1 cellular context compared by ENCODE assay signal in the genomic region with DNA sequence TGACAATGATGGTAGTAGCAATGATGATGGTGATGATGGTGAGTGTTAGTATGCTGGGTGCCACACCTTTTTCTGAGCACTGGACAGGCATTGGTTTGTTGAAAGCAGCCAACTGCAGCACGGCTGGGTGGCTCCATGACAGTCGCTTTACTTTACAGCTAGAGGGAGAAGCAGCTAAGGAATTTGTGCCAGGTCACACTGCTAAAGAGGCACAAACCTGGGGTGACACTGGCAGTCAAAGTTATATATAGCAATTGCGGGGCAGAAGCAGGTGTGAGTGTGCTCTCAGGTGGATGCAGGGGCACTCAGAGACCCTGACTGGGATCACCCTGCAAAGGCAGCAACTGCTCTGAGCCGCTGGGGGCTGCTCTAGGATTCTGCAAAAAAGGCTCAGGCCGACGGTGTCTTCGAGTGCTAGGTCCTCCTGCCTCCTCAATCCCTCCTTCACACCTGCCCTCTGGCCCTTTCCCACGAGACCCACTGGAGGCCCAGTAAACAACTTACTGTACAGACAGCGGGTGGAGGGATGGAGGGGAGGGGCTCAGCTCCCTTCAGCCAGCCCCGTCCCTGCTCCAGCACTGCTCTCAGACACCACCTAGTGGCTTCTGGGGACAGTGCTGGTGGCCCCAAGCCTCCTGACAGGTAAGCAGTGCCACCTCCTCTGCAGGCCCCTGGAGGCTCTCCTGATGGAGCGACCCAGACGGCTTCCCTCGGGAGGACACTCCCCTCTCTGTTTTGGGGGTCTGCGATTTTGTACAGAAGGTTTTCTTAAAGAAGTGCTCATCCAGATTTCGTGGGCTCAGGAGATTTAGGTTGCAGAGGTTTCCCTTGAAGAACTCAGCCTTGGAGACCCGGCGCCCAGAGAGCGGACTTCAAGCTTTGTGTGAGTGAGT.
TF ChIP-seq lines count a peak whose summit lies in the region.

No MANE protein-coding gene starts in this region.

TF ChIP-seq in HepG2, 621 proteins besides CTCF, POLR2A, EP300 and RAD21 (continues in another document):
- TF ChIP-seq ZNF547 (CRISPR knock-in tag; IDR thresholded peaks at IDR 0.05) (no peak), ZFP37 (CRISPR knock-in tag; IDR thresholded peaks at IDR 0.05; ENCODE audit: borderline replicate concordance) (peak; percentile 88; the same call in 1 of the 2 replicates), FOXM1 (CRISPR knock-in tag; IDR thresholded peaks at IDR 0.05) (0 out of 2 replicates have a peak, but pooled peaks have one; percentile 48), BRD4 (CRISPR knock-in tag; IDR thresholded peaks at IDR 0.05) (peak; percentile 55; the same call in 1 of the 2 replicates), ZNF572 (CRISPR knock-in tag; IDR thresholded peaks at IDR 0.05) (no peak; the same call in 1 of the 2 replicates), ZFAT (CRISPR knock-in tag; conservative IDR thresholded peaks at IDR 0.05) (no peak), ZKSCAN1 (IDR thresholded peaks at IDR 0.05; ENCODE audit: low read length) (no peak), YY1 (IDR thresholded peaks at IDR 0.05; ENCODE audit: insufficient read depth, insufficient replicate concordance, low read depth, low read length) (peak; percentile 54), ARHGAP35 (CRISPR knock-in tag; IDR thresholded peaks at IDR 0.05; ENCODE audit: borderline replicate concordance) (peak; percentile 61; the same call in 1 of the 2 replicates), SMAD9 (CRISPR knock-in tag; IDR thresholded peaks at IDR 0.05) (no peak), PCBP1 (IDR thresholded peaks at IDR 0.05; ENCODE audit: borderline replicate concordance, low read depth, low read length) (0 out of 2 replicates have a peak, but pooled peaks have one; percentile 30), SOX13 (IDR thresholded peaks at IDR 0.05) (no peak), SOX13 (CRISPR knock-in tag; conservative IDR thresholded peaks at IDR 0.05 in 1 of 2, IDR thresholded peaks at IDR 0.05 in 1 of 2) (no peak), TBX2 (CRISPR knock-in tag; IDR thresholded peaks at IDR 0.05; ENCODE audit: borderline replicate concordance) (peak; percentile 67; the same call in 1 of the 2 replicates), FOXK2 (IDR thresholded peaks at IDR 0.05) (no peak), ZNF772 (CRISPR knock-in tag; IDR thresholded peaks at IDR 0.05) (peak; percentile 84), ZNF709 (CRISPR knock-in tag; IDR thresholded peaks at IDR 0.05) (no peak), SAFB2 (CRISPR knock-in tag; IDR thresholded peaks at IDR 0.05; ENCODE audit: borderline replicate concordance, low read depth) (peak; percentile 35; the same call in 1 of the 2 replicates), MIER3 (CRISPR knock-in tag; IDR thresholded peaks at IDR 0.05; ENCODE audit: borderline replicate concordance) (peak; percentile 89), PHF21A (CRISPR knock-in tag; IDR thresholded peaks at IDR 0.05) (0 out of 2 replicates have a peak, but pooled peaks have one; percentile 33), ZBTB8A (CRISPR knock-in tag; IDR thresholded peaks at IDR 0.05; ENCODE audit: borderline replicate concordance, low read depth) (no peak), SALL2 (CRISPR knock-in tag; IDR thresholded peaks at IDR 0.05) (peak; percentile 97), ZBTB7B (CRISPR knock-in tag; IDR thresholded peaks at IDR 0.05) (peak; percentile 53; the same call in 1 of the 2 replicates), NR3C1 (CRISPR knock-in tag; IDR thresholded peaks at IDR 0.05) (no peak), AGO2 (optimal IDR thresholded peaks at IDR 0.05; ENCODE audit: low read depth, low read length) (peak; percentile 94), SOX5 (CRISPR knock-in tag; IDR thresholded peaks at IDR 0.05; ENCODE audit: borderline replicate concordance) (peak; percentile 62), CREB1 (IDR thresholded peaks at IDR 0.05) (no peak), CREB1 (CRISPR knock-in tag; IDR thresholded peaks at IDR 0.05) (no peak), ZNF543 (CRISPR knock-in tag; IDR thresholded peaks at IDR 0.05) (no peak), TBL1XR1 (IDR thresholded peaks at IDR 0.05; ENCODE audit: borderline replicate concordance, low read length, partially characterized antibody) (peak; percentile 35), HNRNPH1 (optimal IDR thresholded peaks at IDR 0.05; ENCODE audit: low read depth, low read length) (no peak), LCORL (IDR thresholded peaks at IDR 0.05) (no peak), LCORL (CRISPR knock-in tag; IDR thresholded peaks at IDR 0.05) (peak; percentile 77), ZSCAN9 (CRISPR knock-in tag; IDR thresholded peaks at IDR 0.05; ENCODE audit: borderline replicate concordance) (peak; percentile 86)
- TF ChIP-seq, protein P1, sequence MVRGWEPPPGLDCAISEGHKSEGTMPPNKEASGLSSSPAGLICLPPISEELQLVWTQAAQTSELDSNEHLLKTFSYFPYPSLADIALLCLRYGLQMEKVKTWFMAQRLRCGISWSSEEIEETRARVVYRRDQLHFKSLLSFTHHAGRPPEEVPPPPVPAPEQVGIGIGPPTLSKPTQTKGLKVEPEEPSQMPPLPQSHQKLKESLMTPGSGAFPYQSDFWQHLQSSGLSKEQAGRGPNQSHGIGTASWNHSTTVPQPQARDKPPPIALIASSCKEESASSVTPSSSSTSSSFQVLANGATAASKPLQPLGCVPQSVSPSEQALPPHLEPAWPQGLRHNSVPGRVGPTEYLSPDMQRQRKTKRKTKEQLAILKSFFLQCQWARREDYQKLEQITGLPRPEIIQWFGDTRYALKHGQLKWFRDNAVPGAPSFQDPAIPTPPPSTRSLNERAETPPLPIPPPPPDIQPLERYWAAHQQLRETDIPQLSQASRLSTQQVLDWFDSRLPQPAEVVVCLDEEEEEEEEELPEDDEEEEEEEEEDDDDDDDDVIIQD (CRISPR knock-in tag; IDR thresholded peaks at IDR 0.05; ENCODE audit: low read depth): peak; percentile 63; the same call in 1 of the 2 replicates
- TF ChIP-seq, protein P2, sequence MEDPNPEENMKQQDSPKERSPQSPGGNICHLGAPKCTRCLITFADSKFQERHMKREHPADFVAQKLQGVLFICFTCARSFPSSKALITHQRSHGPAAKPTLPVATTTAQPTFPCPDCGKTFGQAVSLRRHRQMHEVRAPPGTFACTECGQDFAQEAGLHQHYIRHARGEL (CRISPR knock-in tag; IDR thresholded peaks at IDR 0.05): peak; percentile 89; the same call in 1 of the 2 replicates
- TF ChIP-seq, protein P3, sequence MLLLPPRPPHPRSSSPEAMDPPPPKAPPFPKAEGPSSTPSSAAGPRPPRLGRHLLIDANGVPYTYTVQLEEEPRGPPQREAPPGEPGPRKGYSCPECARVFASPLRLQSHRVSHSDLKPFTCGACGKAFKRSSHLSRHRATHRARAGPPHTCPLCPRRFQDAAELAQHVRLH (CRISPR knock-in tag; IDR thresholded peaks at IDR 0.05; ENCODE audit: borderline replicate concordance, low read depth): peak; percentile 83; the same call in 1 of the 2 replicates
- TF ChIP-seq, protein P4, sequence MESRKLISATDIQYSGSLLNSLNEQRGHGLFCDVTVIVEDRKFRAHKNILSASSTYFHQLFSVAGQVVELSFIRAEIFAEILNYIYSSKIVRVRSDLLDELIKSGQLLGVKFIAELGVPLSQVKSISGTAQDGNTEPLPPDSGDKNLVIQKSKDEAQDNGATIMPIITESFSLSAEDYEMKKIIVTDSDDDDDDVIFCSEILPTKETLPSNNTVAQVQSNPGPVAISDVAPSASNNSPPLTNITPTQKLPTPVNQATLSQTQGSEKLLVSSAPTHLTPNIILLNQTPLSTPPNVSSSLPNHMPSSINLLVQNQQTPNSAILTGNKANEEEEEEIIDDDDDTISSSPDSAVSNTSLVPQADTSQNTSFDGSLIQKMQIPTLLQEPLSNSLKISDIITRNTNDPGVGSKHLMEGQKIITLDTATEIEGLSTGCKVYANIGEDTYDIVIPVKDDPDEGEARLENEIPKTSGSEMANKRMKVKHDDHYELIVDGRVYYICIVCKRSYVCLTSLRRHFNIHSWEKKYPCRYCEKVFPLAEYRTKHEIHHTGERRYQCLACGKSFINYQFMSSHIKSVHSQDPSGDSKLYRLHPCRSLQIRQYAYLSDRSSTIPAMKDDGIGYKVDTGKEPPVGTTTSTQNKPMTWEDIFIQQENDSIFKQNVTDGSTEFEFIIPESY (CRISPR knock-in tag; IDR thresholded peaks at IDR 0.05): peak; percentile 84; the same call in 1 of the 2 replicates
- TF ChIP-seq, protein P5, sequence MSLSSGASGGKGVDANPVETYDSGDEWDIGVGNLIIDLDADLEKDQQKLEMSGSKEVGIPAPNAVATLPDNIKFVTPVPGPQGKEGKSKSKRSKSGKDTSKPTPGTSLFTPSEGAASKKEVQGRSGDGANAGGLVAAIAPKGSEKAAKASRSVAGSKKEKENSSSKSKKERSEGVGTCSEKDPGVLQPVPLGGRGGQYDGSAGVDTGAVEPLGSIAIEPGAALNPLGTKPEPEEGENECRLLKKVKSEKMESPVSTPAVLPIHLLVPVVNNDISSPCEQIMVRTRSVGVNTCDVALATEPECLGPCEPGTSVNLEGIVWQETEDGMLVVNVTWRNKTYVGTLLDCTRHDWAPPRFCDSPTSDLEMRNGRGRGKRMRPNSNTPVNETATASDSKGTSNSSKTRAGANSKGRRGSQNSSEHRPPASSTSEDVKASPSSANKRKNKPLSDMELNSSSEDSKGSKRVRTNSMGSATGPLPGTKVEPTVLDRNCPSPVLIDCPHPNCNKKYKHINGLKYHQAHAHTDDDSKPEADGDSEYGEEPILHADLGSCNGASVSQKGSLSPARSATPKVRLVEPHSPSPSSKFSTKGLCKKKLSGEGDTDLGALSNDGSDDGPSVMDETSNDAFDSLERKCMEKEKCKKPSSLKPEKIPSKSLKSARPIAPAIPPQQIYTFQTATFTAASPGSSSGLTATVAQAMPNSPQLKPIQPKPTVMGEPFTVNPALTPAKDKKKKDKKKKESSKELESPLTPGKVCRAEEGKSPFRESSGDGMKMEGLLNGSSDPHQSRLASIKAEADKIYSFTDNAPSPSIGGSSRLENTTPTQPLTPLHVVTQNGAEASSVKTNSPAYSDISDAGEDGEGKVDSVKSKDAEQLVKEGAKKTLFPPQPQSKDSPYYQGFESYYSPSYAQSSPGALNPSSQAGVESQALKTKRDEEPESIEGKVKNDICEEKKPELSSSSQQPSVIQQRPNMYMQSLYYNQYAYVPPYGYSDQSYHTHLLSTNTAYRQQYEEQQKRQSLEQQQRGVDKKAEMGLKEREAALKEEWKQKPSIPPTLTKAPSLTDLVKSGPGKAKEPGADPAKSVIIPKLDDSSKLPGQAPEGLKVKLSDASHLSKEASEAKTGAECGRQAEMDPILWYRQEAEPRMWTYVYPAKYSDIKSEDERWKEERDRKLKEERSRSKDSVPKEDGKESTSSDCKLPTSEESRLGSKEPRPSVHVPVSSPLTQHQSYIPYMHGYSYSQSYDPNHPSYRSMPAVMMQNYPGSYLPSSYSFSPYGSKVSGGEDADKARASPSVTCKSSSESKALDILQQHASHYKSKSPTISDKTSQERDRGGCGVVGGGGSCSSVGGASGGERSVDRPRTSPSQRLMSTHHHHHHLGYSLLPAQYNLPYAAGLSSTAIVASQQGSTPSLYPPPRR (CRISPR knock-in tag; IDR thresholded peaks at IDR 0.05; ENCODE audit: borderline replicate concordance): peak; percentile 70; the same call in 1 of the 2 replicates
- TF ChIP-seq, protein P6, sequence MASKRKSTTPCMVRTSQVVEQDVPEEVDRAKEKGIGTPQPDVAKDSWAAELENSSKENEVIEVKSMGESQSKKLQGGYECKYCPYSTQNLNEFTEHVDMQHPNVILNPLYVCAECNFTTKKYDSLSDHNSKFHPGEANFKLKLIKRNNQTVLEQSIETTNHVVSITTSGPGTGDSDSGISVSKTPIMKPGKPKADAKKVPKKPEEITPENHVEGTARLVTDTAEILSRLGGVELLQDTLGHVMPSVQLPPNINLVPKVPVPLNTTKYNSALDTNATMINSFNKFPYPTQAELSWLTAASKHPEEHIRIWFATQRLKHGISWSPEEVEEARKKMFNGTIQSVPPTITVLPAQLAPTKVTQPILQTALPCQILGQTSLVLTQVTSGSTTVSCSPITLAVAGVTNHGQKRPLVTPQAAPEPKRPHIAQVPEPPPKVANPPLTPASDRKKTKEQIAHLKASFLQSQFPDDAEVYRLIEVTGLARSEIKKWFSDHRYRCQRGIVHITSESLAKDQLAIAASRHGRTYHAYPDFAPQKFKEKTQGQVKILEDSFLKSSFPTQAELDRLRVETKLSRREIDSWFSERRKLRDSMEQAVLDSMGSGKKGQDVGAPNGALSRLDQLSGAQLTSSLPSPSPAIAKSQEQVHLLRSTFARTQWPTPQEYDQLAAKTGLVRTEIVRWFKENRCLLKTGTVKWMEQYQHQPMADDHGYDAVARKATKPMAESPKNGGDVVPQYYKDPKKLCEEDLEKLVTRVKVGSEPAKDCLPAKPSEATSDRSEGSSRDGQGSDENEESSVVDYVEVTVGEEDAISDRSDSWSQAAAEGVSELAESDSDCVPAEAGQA (IDR thresholded peaks at IDR 0.05; ENCODE audit: low read depth): peak; percentile 52; the same call in 1 of the 2 replicates
- TF ChIP-seq, protein P6 (CRISPR knock-in tag; IDR thresholded peaks at IDR 0.05; ENCODE audit: borderline replicate concordance): 0 out of 2 replicates have a peak, but pooled peaks have one; percentile 70
- TF ChIP-seq, protein P7, sequence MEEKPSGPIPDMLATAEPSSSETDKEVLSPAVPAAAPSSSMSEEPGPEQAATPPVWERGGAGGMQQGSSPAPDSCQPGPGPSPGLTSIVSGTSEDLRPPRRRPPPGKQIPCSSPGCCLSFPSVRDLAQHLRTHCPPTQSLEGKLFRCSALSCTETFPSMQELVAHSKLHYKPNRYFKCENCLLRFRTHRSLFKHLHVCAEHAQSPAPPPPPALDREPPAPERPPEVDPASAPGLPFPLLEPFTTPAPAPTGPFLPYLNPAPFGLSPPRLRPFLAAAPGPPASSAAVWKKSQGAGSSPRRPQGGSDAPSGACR (CRISPR knock-in tag; IDR thresholded peaks at IDR 0.05): peak; percentile 38; the same call in 1 of the 2 replicates
